ENCODE assay signal across 2 cellular contexts in genomic region chr2:119484834-119485233, GRCh38.
TF ChIP-seq lines count a peak whose summit lies in the region.

No MANE protein-coding gene starts in this region.

TF ChIP-seq in liver, 16 proteins besides CTCF, POLR2A, EP300 and RAD21:
- TF ChIP-seq SP1 (IDR thresholded peaks at IDR 0.05) (no peak), EGR1 (IDR thresholded peaks at IDR 0.05; ENCODE audit: low read depth in 2 of 2) (no peak), FOXA1 (IDR thresholded peaks at IDR 0.05) (no peak), REST (IDR thresholded peaks at IDR 0.05) (no peak), TAF1 (conservative IDR thresholded peaks at IDR 0.05) (no peak), RXRA (IDR thresholded peaks at IDR 0.05) (no peak), NR2F2 (IDR thresholded peaks at IDR 0.05) (no peak), FOXA2 (IDR thresholded peaks at IDR 0.05) (no peak), HNF4A (conservative IDR thresholded peaks at IDR 0.05) (no peak), JUND (IDR thresholded peaks at IDR 0.05) (no peak), YY1 (IDR thresholded peaks at IDR 0.05) (no peak), HNF4G (IDR thresholded peaks at IDR 0.05) (no peak), ZBTB33 (IDR thresholded peaks at IDR 0.05) (no peak)
- TF ChIP-seq, protein P1, sequence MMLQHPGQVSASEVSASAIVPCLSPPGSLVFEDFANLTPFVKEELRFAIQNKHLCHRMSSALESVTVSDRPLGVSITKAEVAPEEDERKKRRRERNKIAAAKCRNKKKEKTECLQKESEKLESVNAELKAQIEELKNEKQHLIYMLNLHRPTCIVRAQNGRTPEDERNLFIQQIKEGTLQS (IDR thresholded peaks at IDR 0.05), result no peak
- TF ChIP-seq, protein P2, sequence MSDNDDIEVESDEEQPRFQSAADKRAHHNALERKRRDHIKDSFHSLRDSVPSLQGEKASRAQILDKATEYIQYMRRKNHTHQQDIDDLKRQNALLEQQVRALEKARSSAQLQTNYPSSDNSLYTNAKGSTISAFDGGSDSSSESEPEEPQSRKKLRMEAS (IDR thresholded peaks at IDR 0.05), result no peak

TF ChIP-seq in HepG2, 621 proteins besides CTCF, POLR2A, EP300 and RAD21:
- TF ChIP-seq, protein P3, sequence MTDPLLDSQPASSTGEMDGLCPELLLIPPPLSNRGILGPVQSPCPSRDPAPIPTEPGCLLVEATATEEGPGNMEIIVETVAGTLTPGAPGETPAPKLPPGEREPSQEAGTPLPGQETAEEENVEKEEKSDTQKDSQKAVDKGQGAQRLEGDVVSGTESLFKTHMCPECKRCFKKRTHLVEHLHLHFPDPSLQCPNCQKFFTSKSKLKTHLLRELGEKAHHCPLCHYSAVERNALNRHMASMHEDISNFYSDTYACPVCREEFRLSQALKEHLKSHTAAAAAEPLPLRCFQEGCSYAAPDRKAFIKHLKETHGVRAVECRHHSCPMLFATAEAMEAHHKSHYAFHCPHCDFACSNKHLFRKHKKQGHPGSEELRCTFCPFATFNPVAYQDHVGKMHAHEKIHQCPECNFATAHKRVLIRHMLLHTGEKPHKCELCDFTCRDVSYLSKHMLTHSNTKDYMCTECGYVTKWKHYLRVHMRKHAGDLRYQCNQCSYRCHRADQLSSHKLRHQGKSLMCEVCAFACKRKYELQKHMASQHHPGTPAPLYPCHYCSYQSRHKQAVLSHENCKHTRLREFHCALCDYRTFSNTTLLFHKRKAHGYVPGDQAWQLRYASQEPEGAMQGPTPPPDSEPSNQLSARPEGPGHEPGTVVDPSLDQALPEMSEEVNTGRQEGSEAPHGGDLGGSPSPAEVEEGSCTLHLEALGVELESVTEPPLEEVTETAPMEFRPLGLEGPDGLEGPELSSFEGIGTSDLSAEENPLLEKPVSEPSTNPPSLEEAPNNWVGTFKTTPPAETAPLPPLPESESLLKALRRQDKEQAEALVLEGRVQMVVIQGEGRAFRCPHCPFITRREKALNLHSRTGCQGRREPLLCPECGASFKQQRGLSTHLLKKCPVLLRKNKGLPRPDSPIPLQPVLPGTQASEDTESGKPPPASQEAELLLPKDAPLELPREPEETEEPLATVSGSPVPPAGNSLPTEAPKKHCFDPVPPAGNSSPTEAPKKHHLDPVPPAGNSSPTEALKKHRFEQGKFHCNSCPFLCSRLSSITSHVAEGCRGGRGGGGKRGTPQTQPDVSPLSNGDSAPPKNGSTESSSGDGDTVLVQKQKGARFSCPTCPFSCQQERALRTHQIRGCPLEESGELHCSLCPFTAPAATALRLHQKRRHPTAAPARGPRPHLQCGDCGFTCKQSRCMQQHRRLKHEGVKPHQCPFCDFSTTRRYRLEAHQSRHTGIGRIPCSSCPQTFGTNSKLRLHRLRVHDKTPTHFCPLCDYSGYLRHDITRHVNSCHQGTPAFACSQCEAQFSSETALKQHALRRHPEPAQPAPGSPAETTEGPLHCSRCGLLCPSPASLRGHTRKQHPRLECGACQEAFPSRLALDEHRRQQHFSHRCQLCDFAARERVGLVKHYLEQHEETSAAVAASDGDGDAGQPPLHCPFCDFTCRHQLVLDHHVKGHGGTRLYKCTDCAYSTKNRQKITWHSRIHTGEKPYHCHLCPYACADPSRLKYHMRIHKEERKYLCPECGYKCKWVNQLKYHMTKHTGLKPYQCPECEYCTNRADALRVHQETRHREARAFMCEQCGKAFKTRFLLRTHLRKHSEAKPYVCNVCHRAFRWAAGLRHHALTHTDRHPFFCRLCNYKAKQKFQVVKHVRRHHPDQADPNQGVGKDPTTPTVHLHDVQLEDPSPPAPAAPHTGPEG (CRISPR knock-in tag; IDR thresholded peaks at IDR 0.05), result no peak
- TF ChIP-seq, protein P4, sequence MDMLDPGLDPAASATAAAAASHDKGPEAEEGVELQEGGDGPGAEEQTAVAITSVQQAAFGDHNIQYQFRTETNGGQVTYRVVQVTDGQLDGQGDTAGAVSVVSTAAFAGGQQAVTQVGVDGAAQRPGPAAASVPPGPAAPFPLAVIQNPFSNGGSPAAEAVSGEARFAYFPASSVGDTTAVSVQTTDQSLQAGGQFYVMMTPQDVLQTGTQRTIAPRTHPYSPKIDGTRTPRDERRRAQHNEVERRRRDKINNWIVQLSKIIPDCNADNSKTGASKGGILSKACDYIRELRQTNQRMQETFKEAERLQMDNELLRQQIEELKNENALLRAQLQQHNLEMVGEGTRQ (IDR thresholded peaks at IDR 0.05; ENCODE audit: low read depth, low read length), result no peak
- TF ChIP-seq, protein P4 (CRISPR knock-in tag; IDR thresholded peaks at IDR 0.05; ENCODE audit: borderline replicate concordance), result no peak
- TF ChIP-seq NFE2L1 (CRISPR knock-in tag; IDR thresholded peaks at IDR 0.05; ENCODE audit: borderline replicate concordance), result no peak
- TF ChIP-seq SMYD3 (CRISPR knock-in tag; IDR thresholded peaks at IDR 0.05), result no peak
- TF ChIP-seq SMAD3 (CRISPR knock-in tag; IDR thresholded peaks at IDR 0.05), result no peak
- no peak for TF ChIP-seq TEAD2 (CRISPR knock-in tag; IDR thresholded peaks at IDR 0.05)
- TF ChIP-seq, protein P5, sequence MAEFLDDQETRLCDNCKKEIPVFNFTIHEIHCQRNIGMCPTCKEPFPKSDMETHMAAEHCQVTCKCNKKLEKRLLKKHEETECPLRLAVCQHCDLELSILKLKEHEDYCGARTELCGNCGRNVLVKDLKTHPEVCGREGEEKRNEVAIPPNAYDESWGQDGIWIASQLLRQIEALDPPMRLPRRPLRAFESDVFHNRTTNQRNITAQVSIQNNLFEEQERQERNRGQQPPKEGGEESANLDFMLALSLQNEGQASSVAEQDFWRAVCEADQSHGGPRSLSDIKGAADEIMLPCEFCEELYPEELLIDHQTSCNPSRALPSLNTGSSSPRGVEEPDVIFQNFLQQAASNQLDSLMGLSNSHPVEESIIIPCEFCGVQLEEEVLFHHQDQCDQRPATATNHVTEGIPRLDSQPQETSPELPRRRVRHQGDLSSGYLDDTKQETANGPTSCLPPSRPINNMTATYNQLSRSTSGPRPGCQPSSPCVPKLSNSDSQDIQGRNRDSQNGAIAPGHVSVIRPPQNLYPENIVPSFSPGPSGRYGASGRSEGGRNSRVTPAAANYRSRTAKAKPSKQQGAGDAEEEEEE (CRISPR knock-in tag; IDR thresholded peaks at IDR 0.05; ENCODE audit: borderline replicate concordance), result no peak
- no peak for TF ChIP-seq ZMYM3 (CRISPR knock-in tag; IDR thresholded peaks at IDR 0.05)
- no peak for TF ChIP-seq ZNF546 (CRISPR knock-in tag; conservative IDR thresholded peaks at IDR 0.05)
